In genomic region chr11:57180141-57180561, GRCh38 we compare ENCODE assay signal across 18 cellular contexts. TPM values are rescaled to one million over a fixed set of nuclear protein-coding genes. Genes with fewer than 3 reads are reported as not detected.
DNase-seq lines count a peak whose midpoint lies in the region; FAIRE-seq and TF ChIP-seq lines count a peak whose summit lies in the region.
"Had no signal": no experiment of that assay in that cellular context is flagged by ENCODE, and none has a peak within 500 bp of the region (broad histone marks: within the 10 kb centered on the region; RNA-seq: fewer than 3 reads in every experiment).

No MANE protein-coding gene starts in this region.

- TF ChIP-seq CTCF in dorsolateral prefrontal cortex (IDR thresholded peaks at IDR 0.05 in 54 of 56, conservative IDR thresholded peaks at IDR 0.05 in 2 of 56; ENCODE audit: low read depth in 1 of 56, partially characterized antibody in 56 of 56) (no peak), testis (IDR thresholded peaks at IDR 0.05) (no peak)

- intact Hi-C loops in dorsolateral prefrontal cortex (cut with DNase I) (no loop called here), testis (cut with DNase I; ENCODE audit: low total_unique reads) (no loop called here)

- peak; percentile 4 for DNase-seq in DMS 273 (lab: John Stamatoyannopoulos, UW; ENCODE audit: unreplicated experiment)
- no peak for DNase-seq in DMS 273 treated with DMSO at 0.1 percent for 48 hours (lab: John Stamatoyannopoulos, UW)
- peak in 3 of 10 donors; percentile 13 to 57 (median 32) for DNase-seq in dorsolateral prefrontal cortex
- peak; percentile 91 for DNase-seq in left kidney (ENCODE audit: low read depth, low spot score)
- DNase-seq in testis = peak; percentile 17
- DNase-seq in OCI-M2 (lab: John Stamatoyannopoulos, UW; ENCODE audit: unreplicated experiment) = no peak
- no peak for DNase-seq in GM12891 (ENCODE audit: insufficient read length, low spot score)
- no peak for DNase-seq in stimulated activated CD4-positive, alpha-beta T cell treated with anti-CD3 and anti-CD28 coated beads, Interleukin-4, amount 100 ng/mL, for 1 hour
- DNase-seq: activated gamma-delta T cell, aorta, DND-41, left lung had no signal

- H3K27me3 ChIP-seq in dorsolateral prefrontal cortex (peaks cover 0 to 25% (median 0%) of the 10 kb centered on the region in 45 donors), testis (no peaks in the 10 kb centered on the region)

- peaks cover 6% of the 10 kb centered on the region for H3K4me1 ChIP-seq in testis

- no peak for TF ChIP-seq POLR2A in testis (IDR thresholded peaks at IDR 0.05)
- no peak for TF ChIP-seq POLR2A in GM12891 (IDR thresholded peaks at IDR 0.05; ENCODE audit: low read depth, low read length)

- no peaks in the 10 kb centered on the region for H3K36me3 ChIP-seq in testis (ENCODE audit: low read depth, missing control alignments)
- H3K36me3 ChIP-seq: left lung had no signal

- H3K4me3 ChIP-seq in dorsolateral prefrontal cortex (peak overlapping the region in 55 of 59 donors; percentile 10 to 62 (median 46)), testis (no peak overlapping the region)
- H3K4me3 ChIP-seq: left lung had no signal

- 1 to 5% methylated on average over 21 of the region's 21 CpGs for WGBS in testis, 2 donors

- no peaks in the 10 kb centered on the region for H3K9me3 ChIP-seq in testis
- H3K9me3 ChIP-seq: left lung had no signal

- H3K27ac ChIP-seq in dorsolateral prefrontal cortex (peak overlapping the region in 1 of 59 donors; percentile 53), testis (no peak overlapping the region)
- H3K27ac ChIP-seq: 22Rv1, epithelial cell of prostate, HL-60, KMS-11, left lung had no signal

- FAIRE-seq in GM12891 (lab: Jason Lieb, UNC) = no peak

TF ChIP-seq in GM12891, 5 proteins besides CTCF, POLR2A, EP300 and RAD21:
- no peak for TF ChIP-seq PAX5 (IDR thresholded peaks at IDR 0.05; ENCODE audit: insufficient read depth, low read length, severe bottlenecking)
TF ChIP-seq in GM12891: peak in this region for 0.

RNA-seq across cellular contexts. Expression of gene LRRC55, which starts 1.6 kb away (rescaled TPM):
- total RNA-seq in dorsolateral prefrontal cortex = 10 to 100 TPM in 31 of 120 experiments, 1 to 10 TPM in 89; 2.6 to 16.4 (median 8.3) TPM
- total RNA-seq in testis = under 1 TPM; 0.08 to 0.19 TPM
- 0.76 TPM for polyA plus RNA-seq in testis (ENCODE audit: insufficient read depth, low read depth, low replicate concordance)
- not detected for polyA plus RNA-seq in GM12891 (2012; ENCODE audit: low read depth, missing spikeins)
- total RNA-seq: myocyte, NCI-H460 had no signal

RNA-seq across cellular contexts. Expression of gene APLNR, which starts 56.9 kb away (rescaled TPM):
- 100 to 1,000 TPM in 15 of 120 experiments, 10 to 100 TPM in 101, 1 to 10 TPM in 4; 5.6 to 161 (median 44.4) TPM for total RNA-seq in dorsolateral prefrontal cortex
- 1 to 10 TPM in 1 of 2 donors, under 1 TPM in 1; 0.94 to 1.1 TPM for total RNA-seq in testis
- polyA plus RNA-seq in testis (ENCODE audit: insufficient read depth, low read depth, low replicate concordance) = 7.1 TPM
- not detected for polyA plus RNA-seq in GM12891 (2012; ENCODE audit: low read depth, missing spikeins)
- total RNA-seq: myocyte, NCI-H460 had no signal

Comparison
In these comparisons a context has a peak if more than half of its experiments do, and no peak if none do; other contexts are left out.
1. DNase-seq: peak in DMS 273 (single experiment), left kidney (single experiment) and testis (single experiment); none in DMS 273 treated with DMSO at 0.1 percent for 48 hours (single experiment), OCI-M2 (single experiment), GM12891 (single experiment) and stimulated activated CD4-positive, alpha-beta T cell treated with anti-CD3 and anti-CD28 coated beads, Interleukin-4, amount 100 ng/mL, for 1 hour (single experiment).
2. H3K4me3 ChIP-seq: peak in dorsolateral prefrontal cortex (55 of 59); none in testis (0 of 2).